1 cellular context compared by ENCODE assay signal in genomic region chr12:113221997-113222729, GRCh38.
TF ChIP-seq lines count a peak whose summit lies in the region.

No MANE protein-coding gene starts in this region.

TF ChIP-seq in K562, 482 proteins besides CTCF, POLR2A, EP300 and RAD21 (continues in another document):
- no peak for TF ChIP-seq ZNF174 (CRISPR knock-in tag; IDR thresholded peaks at IDR 0.05)
- no peak for TF ChIP-seq KLF1 (tag; IDR thresholded peaks at IDR 0.05)
- 0 out of 2 replicates have a peak, but pooled peaks have one; percentile 10 for TF ChIP-seq ZSCAN32 (CRISPR knock-in tag; IDR thresholded peaks at IDR 0.05)
- TF ChIP-seq SP2 (IDR thresholded peaks at IDR 0.05; ENCODE audit: extremely low read depth, low read depth, low read length, poor library complexity, severe bottlenecking), result no peak
- TF ChIP-seq BCLAF1 (IDR thresholded peaks at IDR 0.05; ENCODE audit: borderline replicate concordance in 1 of 2, control insufficient read depth in 1 of 2, low read depth in 2 of 2, low read length in 1 of 2), result no peak
- TF ChIP-seq NFE2 (IDR thresholded peaks at IDR 0.05; ENCODE audit: low read depth), result no peak
- no peak for TF ChIP-seq ILK (tag; IDR thresholded peaks at IDR 0.05; ENCODE audit: borderline replicate concordance, low read depth)
- TF ChIP-seq SMAD3 (CRISPR knock-in tag; conservative IDR thresholded peaks at IDR 0.05), result no peak
- no peak for TF ChIP-seq RFX1 (IDR thresholded peaks at IDR 0.05)
- TF ChIP-seq RUNX1 (IDR thresholded peaks at IDR 0.05; ENCODE audit: low read depth), result no peak
- no peak for TF ChIP-seq ZNF507 (tag; conservative IDR thresholded peaks at IDR 0.05)
- no peak for TF ChIP-seq DMBX1 (CRISPR knock-in tag; IDR thresholded peaks at IDR 0.05; ENCODE audit: borderline replicate concordance)
- no peak for TF ChIP-seq ZKSCAN8 (CRISPR knock-in tag; IDR thresholded peaks at IDR 0.05)
- no peak for TF ChIP-seq CUX1 (CRISPR knock-in tag; IDR thresholded peaks at IDR 0.05)
- no peak for TF ChIP-seq ZNF232 (CRISPR knock-in tag; IDR thresholded peaks at IDR 0.05)
- TF ChIP-seq ZKSCAN3 (CRISPR knock-in tag; IDR thresholded peaks at IDR 0.05), result no peak
- TF ChIP-seq SMAD4 (CRISPR knock-in tag; conservative IDR thresholded peaks at IDR 0.05), result 0 out of 2 replicates have a peak, but pooled peaks have one; percentile 22
- peak; percentile 34 to 59; a peak in 1 of 4 replicates for TF ChIP-seq MNT (conservative IDR thresholded peaks at IDR 0.05)
- no peak for TF ChIP-seq SIX5 (IDR thresholded peaks at IDR 0.05; ENCODE audit: borderline replicate concordance in 1 of 2, insufficient read depth in 1 of 2, low read depth in 1 of 2, low read length in 2 of 2)
- TF ChIP-seq HDAC2 (IDR thresholded peaks at IDR 0.05), result peak; percentile 80; the same call in 1 of the 2 replicates
- no peak for TF ChIP-seq MCM5 (IDR thresholded peaks at IDR 0.05; ENCODE audit: low read depth)
- peak; percentile 10 for TF ChIP-seq EP400 (IDR thresholded peaks at IDR 0.05)
- TF ChIP-seq RCOR1 (IDR thresholded peaks at IDR 0.05; ENCODE audit: borderline replicate concordance in 1 of 2, low read depth in 2 of 2, low read length in 2 of 2), result 0 out of 4 replicates have a peak, but pooled peaks of 1 of the 2 experiments have one; percentile 6
- TF ChIP-seq SIN3A (IDR thresholded peaks at IDR 0.05; ENCODE audit: borderline replicate concordance in 2 of 2, control insufficient read depth in 1 of 2, low read depth in 2 of 2, low read length in 2 of 2), result no peak
- TF ChIP-seq ZNF584 (CRISPR knock-in tag; IDR thresholded peaks at IDR 0.05; ENCODE audit: low read depth), result no peak
- no peak for TF ChIP-seq MAFF (IDR thresholded peaks at IDR 0.05; ENCODE audit: low read length)
- no peak for TF ChIP-seq DACH1 (IDR thresholded peaks at IDR 0.05; ENCODE audit: partially characterized antibody)
- TF ChIP-seq STAT5B (CRISPR knock-in tag; IDR thresholded peaks at IDR 0.05), result no peak
- TF ChIP-seq ARID1B (IDR thresholded peaks at IDR 0.05), result 0 out of 2 replicates have a peak, but pooled peaks have one; percentile 5
- no peak for TF ChIP-seq NFIX (CRISPR knock-in tag; IDR thresholded peaks at IDR 0.05; ENCODE audit: low read depth)
- TF ChIP-seq ZNF785 (CRISPR knock-in tag; IDR thresholded peaks at IDR 0.05), result no peak
- 0 out of 2 replicates have a peak, but pooled peaks have one; percentile 54 for TF ChIP-seq CBX1 (IDR thresholded peaks at IDR 0.05; ENCODE audit: low read depth)
- TF ChIP-seq ZNF707 (CRISPR knock-in tag; conservative IDR thresholded peaks at IDR 0.05), result 0 out of 2 replicates have a peak, but pooled peaks have one; percentile 21
- TF ChIP-seq ZFX (CRISPR knock-in tag; IDR thresholded peaks at IDR 0.05), result 0 out of 2 replicates have a peak, but pooled peaks have one; percentile 50
- TF ChIP-seq LARP7 (IDR thresholded peaks at IDR 0.05), result no peak
- TF ChIP-seq PTTG1 (tag; IDR thresholded peaks at IDR 0.05; ENCODE audit: low read depth), result no peak
- TF ChIP-seq SIRT6 (IDR thresholded peaks at IDR 0.05; ENCODE audit: low read depth, low read length), result no peak
- no peak for TF ChIP-seq ZNF431 (CRISPR knock-in tag; IDR thresholded peaks at IDR 0.05)
- TF ChIP-seq SREBF2 (CRISPR knock-in tag; IDR thresholded peaks at IDR 0.05), result no peak
- TF ChIP-seq ARNT (IDR thresholded peaks at IDR 0.05), result 0 out of 4 replicates have a peak, but pooled peaks of 1 of the 2 experiments have one; percentile 28
- TF ChIP-seq CTBP1 (IDR thresholded peaks at IDR 0.05; ENCODE audit: borderline replicate concordance), result no peak
- no peak for TF ChIP-seq HMBOX1 (IDR thresholded peaks at IDR 0.05)
- TF ChIP-seq HOMEZ (CRISPR knock-in tag; IDR thresholded peaks at IDR 0.05), result no peak
- peak; percentile 59 for TF ChIP-seq CHD4 (IDR thresholded peaks at IDR 0.05; ENCODE audit: insufficient read depth, insufficient replicate concordance, low read depth, low read length, poor library complexity, severe bottlenecking)
- TF ChIP-seq AFF1 (IDR thresholded peaks at IDR 0.05; ENCODE audit: low read depth in 1 of 2, partially characterized antibody in 2 of 2), result peak in 1 of 2 experiments; percentile 0
- TF ChIP-seq ZNF121 (CRISPR knock-in tag; conservative IDR thresholded peaks at IDR 0.05), result no peak
- TF ChIP-seq DPF2 (IDR thresholded peaks at IDR 0.05), result peak; percentile 15; the same call in 1 of the 2 replicates
- no peak for TF ChIP-seq BRD9 (IDR thresholded peaks at IDR 0.05; ENCODE audit: low read depth, partially characterized antibody)
- no peak for TF ChIP-seq ZNF124 (CRISPR knock-in tag; IDR thresholded peaks at IDR 0.05)
- TF ChIP-seq PRMT5 (CRISPR knock-in tag; IDR thresholded peaks at IDR 0.05), result no peak
- no peak for TF ChIP-seq ZBTB17 (CRISPR knock-in tag; IDR thresholded peaks at IDR 0.05)
- TF ChIP-seq RHOXF2B (CRISPR knock-in tag; conservative IDR thresholded peaks at IDR 0.05), result no peak
- TF ChIP-seq XRCC4 (IDR thresholded peaks at IDR 0.05; ENCODE audit: extremely low read depth, insufficient read depth, insufficient read length), result no peak
- TF ChIP-seq PHB2 (IDR thresholded peaks at IDR 0.05; ENCODE audit: low read depth), result no peak
- TF ChIP-seq MEF2A (IDR thresholded peaks at IDR 0.05; ENCODE audit: control insufficient read depth, low read depth, low read length), result no peak
- no peak; the same call in 1 of the 2 replicates for TF ChIP-seq TFAP4 (CRISPR knock-in tag; IDR thresholded peaks at IDR 0.05; ENCODE audit: borderline replicate concordance)
- no peak for TF ChIP-seq KAT2B (IDR thresholded peaks at IDR 0.05; ENCODE audit: low read depth, low read length)
